21 cellular contexts compared by ENCODE assay signal in genomic region chr1:108678696-108679095, GRCh38. TPM values are rescaled to one million over a fixed set of nuclear protein-coding genes. Genes with fewer than 3 reads are reported as not detected.
DNase-seq lines count a peak whose midpoint lies in the region; ATAC-seq and TF ChIP-seq lines count a peak whose summit lies in the region.
"Had no signal": no experiment of that assay in that cellular context is flagged by ENCODE, and none has a peak within 500 bp of the region (broad histone marks: within the 10 kb centered on the region; RNA-seq: fewer than 3 reads in every experiment).

No MANE protein-coding gene starts in this region.

- H3K4me3 ChIP-seq in OCI-LY7 (ENCODE audit: low read depth, low read length, poor library complexity, severe bottlenecking): no peak overlapping the region
- H3K4me3 ChIP-seq: HAP-1, SJSA1 had no signal

- H3K79me2 ChIP-seq in OCI-LY7 (ENCODE audit: insufficient read depth, low read depth, low read length): no peaks in the 10 kb centered on the region

- H3K9me2 ChIP-seq in OCI-LY7 (ENCODE audit: insufficient read depth, low read length): no peaks in the 10 kb centered on the region

- peak; percentile 24 for ATAC-seq in sciatic nerve

- no peaks in the 10 kb centered on the region for H4K20me1 ChIP-seq in OCI-LY7 (ENCODE audit: insufficient read depth, low read length)

- H3K36me3 ChIP-seq in OCI-LY7 (ENCODE audit: insufficient read depth, low read length): no peaks in the 10 kb centered on the region
- H3K36me3 ChIP-seq: HAP-1, SJSA1 had no signal

- no peak overlapping the region for H2AFZ ChIP-seq in OCI-LY7 (ENCODE audit: low read length)

- intact Hi-C loops in OCI-LY7 (cut with micrococcal nuclease; ENCODE audit: unreplicated experiment): no loop called here
- intact Hi-C loops in sciatic nerve (cut with DNase I): no loop called here

- CTCF ChIA-PET in OCI-LY7 (lab: Charles Lee; ENCODE audit: unreplicated experiment): no interaction called here

- TF ChIP-seq CTCF in OCI-LY7 (conservative IDR thresholded peaks at IDR 0.05; ENCODE audit: low read length): no peak

- no peak overlapping the region for H3K4me2 ChIP-seq in OCI-LY7 (ENCODE audit: low read length)

- DNase-seq in NOMO-1 treated with DMSO at 0.1 percent for 48 hours (lab: John Stamatoyannopoulos, UW; ENCODE audit: unreplicated experiment) (peak; percentile 30), NOMO-1 treated with dmso at 0.1 percent for 144 hours (lab: John Stamatoyannopoulos, UW; ENCODE audit: unreplicated experiment) (no peak), OCI-LY7 (ENCODE audit: low spot score) (peak; percentile 28), left kidney (ENCODE audit: low read depth, low spot score) (peak; percentile 13), sciatic nerve (ENCODE audit: low spot score) (no peak), NCI-H2196 treated with DMSO at 0.1 percent for 48 hours (lab: John Stamatoyannopoulos, UW; ENCODE audit: unreplicated experiment) (no peak), NCI-H1105 (lab: John Stamatoyannopoulos, UW) (no peak), DMS153 treated with DMSO at 0.1 percent for 48 hours (lab: John Stamatoyannopoulos, UW; ENCODE audit: unreplicated experiment) (no peak)
- DNase-seq: 8988T; ACHN; CD4-positive, alpha-beta T cell; GOT3; Karpas-422; NCI-H2029; NCI-H446 treated with DMSO at 0.1 percent for 48 hours; NCI-H526; NCI-H82; NK-92 treated with Interleukin-12 subunit alpha and Interleukin-12 subunit beta, amount 100 ng/mL, for 24 hours had no signal

- no peak overlapping the region for H3K27ac ChIP-seq in OCI-LY7 (ENCODE audit: low read depth, low read length, poor library complexity, severe bottlenecking)
- H3K27ac ChIP-seq: SJSA1 had no signal

- no TSS peak for BruUV-seq in OCI-LY7 (replicated peaks; lab: Mats Ljungman, UMichigan)

- H3K4me1 ChIP-seq in OCI-LY7 (ENCODE audit: insufficient read depth, low read length, poor library complexity, severe bottlenecking): peaks cover 9% of the 10 kb centered on the region
- H3K4me1 ChIP-seq: HAP-1, SJSA1 had no signal

- H3K9me3 ChIP-seq in OCI-LY7 (ENCODE audit: low read length): no peaks in the 10 kb centered on the region
- H3K9me3 ChIP-seq: HAP-1, SJSA1 had no signal

- POLR2A ChIA-PET in OCI-LY7 (lab: Charles Lee): interaction anchor here (1.0 kb wide), 1 partner anchor 13 kb away, joined by 3 read pairs; the partner anchor contains the start of gene PRPF38B

RNA-seq across cellular contexts. Expression of gene PRPF38B, which starts 13.4 kb away (rescaled TPM):
- 37.7 and 47.4 TPM in 2 replicates for total RNA-seq in OCI-LY7 (2014; rRNA removed; shearing (Covaris generic))
- total RNA-seq in OCI-LY7 (2022): 72.0 and 73.8 TPM in 2 replicates
- 40.8 TPM for total RNA-seq in sciatic nerve

RNA-seq across cellular contexts. Expression of gene HENMT1, which starts 17.8 kb away (rescaled TPM):
- not detected in 2 replicates for total RNA-seq in OCI-LY7 (2014; rRNA removed; shearing (Covaris generic))
- total RNA-seq in OCI-LY7 (2022) (0.35 and 0.84 TPM in 2 replicates), sciatic nerve (3.9 TPM)

RNA-seq across cellular contexts. Expression of gene FNDC7, which starts 34.0 kb away (rescaled TPM):
- not detected in 2 replicates for total RNA-seq in OCI-LY7 (2014; rRNA removed; shearing (Covaris generic))
- not detected in 2 replicates for total RNA-seq in OCI-LY7 (2022)
- total RNA-seq in sciatic nerve: not detected
- total RNA-seq: HT-29, SJSA1 had no signal

Comparison
In these comparisons a context has a peak if more than half of its experiments do, and no peak if none do; other contexts are left out.
1. DNase-seq: peak in NOMO-1 treated with DMSO at 0.1 percent for 48 hours (single experiment), OCI-LY7 (single experiment) and left kidney (single experiment); none in NOMO-1 treated with dmso at 0.1 percent for 144 hours (single experiment), sciatic nerve (single experiment), NCI-H2196 treated with DMSO at 0.1 percent for 48 hours (single experiment), NCI-H1105 (single experiment) and DMS153 treated with DMSO at 0.1 percent for 48 hours (single experiment).